1 cellular context compared by ENCODE assay signal in the genomic region with DNA sequence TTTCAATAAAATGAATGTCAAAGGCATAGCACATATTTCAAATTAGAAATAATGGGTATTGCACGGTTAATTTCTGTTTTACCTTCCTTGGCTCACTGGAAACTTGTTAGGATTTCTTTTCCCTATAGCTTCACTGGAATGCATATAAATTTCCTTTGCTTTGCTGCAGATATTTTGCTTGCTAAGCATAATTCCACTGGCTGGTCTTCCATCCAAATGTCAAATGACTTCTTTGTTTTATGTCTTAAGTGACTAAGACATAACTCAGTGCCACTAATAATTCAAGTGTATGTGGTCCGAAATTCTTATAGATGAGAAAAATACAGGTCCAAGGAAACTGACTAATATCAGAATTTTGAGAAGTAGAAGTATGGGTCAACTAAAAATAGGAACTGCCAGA.
TF ChIP-seq lines count a peak whose summit lies in the region.

No MANE protein-coding gene starts in this region.

TF ChIP-seq in GM23338, 12 proteins besides CTCF, POLR2A, EP300 and RAD21 (continued from another document):
- TF ChIP-seq, protein P1, sequence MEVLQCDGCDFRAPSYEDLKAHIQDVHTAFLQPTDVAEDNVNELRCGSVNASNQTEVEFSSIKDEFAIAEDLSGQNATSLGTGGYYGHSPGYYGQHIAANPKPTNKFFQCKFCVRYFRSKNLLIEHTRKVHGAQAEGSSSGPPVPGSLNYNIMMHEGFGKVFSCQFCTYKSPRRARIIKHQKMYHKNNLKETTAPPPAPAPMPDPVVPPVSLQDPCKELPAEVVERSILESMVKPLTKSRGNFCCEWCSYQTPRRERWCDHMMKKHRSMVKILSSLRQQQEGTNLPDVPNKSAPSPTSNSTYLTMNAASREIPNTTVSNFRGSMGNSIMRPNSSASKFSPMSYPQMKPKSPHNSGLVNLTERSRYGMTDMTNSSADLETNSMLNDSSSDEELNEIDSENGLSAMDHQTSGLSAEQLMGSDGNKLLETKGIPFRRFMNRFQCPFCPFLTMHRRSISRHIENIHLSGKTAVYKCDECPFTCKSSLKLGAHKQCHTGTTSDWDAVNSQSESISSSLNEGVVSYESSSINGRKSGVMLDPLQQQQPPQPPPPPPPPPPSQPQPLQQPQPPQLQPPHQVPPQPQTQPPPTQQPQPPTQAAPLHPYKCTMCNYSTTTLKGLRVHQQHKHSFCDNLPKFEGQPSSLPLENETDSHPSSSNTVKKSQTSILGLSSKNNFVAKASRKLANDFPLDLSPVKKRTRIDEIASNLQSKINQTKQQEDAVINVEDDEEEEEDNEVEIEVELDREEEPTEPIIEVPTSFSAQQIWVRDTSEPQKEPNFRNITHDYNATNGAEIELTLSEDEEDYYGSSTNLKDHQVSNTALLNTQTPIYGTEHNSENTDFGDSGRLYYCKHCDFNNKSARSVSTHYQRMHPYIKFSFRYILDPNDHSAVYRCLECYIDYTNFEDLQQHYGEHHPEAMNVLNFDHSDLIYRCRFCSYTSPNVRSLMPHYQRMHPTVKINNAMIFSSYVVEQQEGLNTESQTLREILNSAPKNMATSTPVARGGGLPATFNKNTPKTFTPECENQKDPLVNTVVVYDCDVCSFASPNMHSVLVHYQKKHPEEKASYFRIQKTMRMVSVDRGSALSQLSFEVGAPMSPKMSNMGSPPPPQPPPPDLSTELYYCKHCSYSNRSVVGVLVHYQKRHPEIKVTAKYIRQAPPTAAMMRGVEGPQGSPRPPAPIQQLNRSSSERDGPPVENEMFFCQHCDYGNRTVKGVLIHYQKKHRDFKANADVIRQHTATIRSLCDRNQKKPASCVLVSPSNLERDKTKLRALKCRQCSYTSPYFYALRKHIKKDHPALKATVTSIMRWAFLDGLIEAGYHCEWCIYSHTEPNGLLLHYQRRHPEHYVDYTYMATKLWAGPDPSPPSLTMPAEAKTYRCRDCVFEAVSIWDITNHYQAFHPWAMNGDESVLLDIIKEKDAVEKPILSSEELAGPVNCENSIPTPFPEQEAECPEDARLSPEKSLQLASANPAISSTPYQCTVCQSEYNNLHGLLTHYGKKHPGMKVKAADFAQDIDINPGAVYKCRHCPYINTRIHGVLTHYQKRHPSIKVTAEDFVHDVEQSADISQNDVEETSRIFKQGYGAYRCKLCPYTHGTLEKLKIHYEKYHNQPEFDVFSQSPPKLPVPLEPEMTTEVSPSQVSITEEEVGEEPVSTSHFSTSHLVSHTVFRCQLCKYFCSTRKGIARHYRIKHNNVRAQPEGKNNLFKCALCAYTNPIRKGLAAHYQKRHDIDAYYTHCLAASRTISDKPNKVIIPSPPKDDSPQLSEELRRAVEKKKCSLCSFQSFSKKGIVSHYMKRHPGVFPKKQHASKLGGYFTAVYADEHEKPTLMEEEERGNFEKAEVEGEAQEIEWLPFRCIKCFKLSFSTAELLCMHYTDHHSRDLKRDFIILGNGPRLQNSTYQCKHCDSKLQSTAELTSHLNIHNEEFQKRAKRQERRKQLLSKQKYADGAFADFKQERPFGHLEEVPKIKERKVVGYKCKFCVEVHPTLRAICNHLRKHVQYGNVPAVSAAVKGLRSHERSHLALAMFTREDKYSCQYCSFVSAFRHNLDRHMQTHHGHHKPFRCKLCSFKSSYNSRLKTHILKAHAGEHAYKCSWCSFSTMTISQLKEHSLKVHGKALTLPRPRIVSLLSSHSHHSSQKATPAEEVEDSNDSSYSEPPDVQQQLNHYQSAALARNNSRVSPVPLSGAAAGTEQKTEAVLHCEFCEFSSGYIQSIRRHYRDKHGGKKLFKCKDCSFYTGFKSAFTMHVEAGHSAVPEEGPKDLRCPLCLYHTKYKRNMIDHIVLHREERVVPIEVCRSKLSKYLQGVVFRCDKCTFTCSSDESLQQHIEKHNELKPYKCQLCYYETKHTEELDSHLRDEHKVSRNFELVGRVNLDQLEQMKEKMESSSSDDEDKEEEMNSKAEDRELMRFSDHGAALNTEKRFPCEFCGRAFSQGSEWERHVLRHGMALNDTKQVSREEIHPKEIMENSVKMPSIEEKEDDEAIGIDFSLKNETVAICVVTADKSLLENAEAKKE (CRISPR knock-in tag; IDR thresholded peaks at IDR 0.05), result no peak
- TF ChIP-seq, protein P2, sequence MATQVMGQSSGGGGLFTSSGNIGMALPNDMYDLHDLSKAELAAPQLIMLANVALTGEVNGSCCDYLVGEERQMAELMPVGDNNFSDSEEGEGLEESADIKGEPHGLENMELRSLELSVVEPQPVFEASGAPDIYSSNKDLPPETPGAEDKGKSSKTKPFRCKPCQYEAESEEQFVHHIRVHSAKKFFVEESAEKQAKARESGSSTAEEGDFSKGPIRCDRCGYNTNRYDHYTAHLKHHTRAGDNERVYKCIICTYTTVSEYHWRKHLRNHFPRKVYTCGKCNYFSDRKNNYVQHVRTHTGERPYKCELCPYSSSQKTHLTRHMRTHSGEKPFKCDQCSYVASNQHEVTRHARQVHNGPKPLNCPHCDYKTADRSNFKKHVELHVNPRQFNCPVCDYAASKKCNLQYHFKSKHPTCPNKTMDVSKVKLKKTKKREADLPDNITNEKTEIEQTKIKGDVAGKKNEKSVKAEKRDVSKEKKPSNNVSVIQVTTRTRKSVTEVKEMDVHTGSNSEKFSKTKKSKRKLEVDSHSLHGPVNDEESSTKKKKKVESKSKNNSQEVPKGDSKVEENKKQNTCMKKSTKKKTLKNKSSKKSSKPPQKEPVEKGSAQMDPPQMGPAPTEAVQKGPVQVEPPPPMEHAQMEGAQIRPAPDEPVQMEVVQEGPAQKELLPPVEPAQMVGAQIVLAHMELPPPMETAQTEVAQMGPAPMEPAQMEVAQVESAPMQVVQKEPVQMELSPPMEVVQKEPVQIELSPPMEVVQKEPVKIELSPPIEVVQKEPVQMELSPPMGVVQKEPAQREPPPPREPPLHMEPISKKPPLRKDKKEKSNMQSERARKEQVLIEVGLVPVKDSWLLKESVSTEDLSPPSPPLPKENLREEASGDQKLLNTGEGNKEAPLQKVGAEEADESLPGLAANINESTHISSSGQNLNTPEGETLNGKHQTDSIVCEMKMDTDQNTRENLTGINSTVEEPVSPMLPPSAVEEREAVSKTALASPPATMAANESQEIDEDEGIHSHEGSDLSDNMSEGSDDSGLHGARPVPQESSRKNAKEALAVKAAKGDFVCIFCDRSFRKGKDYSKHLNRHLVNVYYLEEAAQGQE (IDR thresholded peaks at IDR 0.05; ENCODE audit: unreplicated experiment), result no peak
- no peak for TF ChIP-seq EZH2phosphoT487 (IDR thresholded peaks at IDR 0.05; ENCODE audit: unreplicated experiment)
- TF ChIP-seq, protein P3, sequence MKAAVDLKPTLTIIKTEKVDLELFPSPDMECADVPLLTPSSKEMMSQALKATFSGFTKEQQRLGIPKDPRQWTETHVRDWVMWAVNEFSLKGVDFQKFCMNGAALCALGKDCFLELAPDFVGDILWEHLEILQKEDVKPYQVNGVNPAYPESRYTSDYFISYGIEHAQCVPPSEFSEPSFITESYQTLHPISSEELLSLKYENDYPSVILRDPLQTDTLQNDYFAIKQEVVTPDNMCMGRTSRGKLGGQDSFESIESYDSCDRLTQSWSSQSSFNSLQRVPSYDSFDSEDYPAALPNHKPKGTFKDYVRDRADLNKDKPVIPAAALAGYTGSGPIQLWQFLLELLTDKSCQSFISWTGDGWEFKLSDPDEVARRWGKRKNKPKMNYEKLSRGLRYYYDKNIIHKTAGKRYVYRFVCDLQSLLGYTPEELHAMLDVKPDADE (IDR thresholded peaks at IDR 0.05), result no peak
